29 cellular contexts compared by ENCODE assay signal in genomic region chr7:144903201-144903600, GRCh38.
"Had no signal": no experiment of that assay in that cellular context is flagged by ENCODE, and none has a peak within 500 bp of the region (broad histone marks: within the 10 kb centered on the region; RNA-seq: fewer than 3 reads in every experiment).

No MANE protein-coding gene starts in this region.

- H3K36me3 ChIP-seq: left ventricle myocardium inferior, ovary, stomach, thyroid gland, transverse colon, upper lobe of left lung had no signal

- H3K4me1 Mint-ChIP-seq: immature natural killer cell had no signal

- H3K27me3 Mint-ChIP-seq: progenitor cell of endocrine pancreas had no signal

- H3K36me3 Mint-ChIP-seq: immature natural killer cell; memory B cell; naive thymus-derived CD4-positive, alpha-beta T cell; natural killer cell treated with Interleukin-12 subunit alpha and Interleukin-12 subunit beta and Interleukin-15 and Interleukin-18, amount 100 ng/mL, for 72 hours; stimulated activated naive B cell treated with anti-CD40 and anti-IgM and Interleukin-4, amounts not matched to agents 10 μg/mL and 1 μg/mL and 100 μg/mL, for 72 hours had no signal

- FAIRE-seq: islet of Langerhans, kidney, urothelium cell line had no signal

- H3K4me1 ChIP-seq: left ventricle myocardium inferior, stomach, testis, thyroid gland had no signal

- H3K27ac ChIP-seq: left ventricle myocardium inferior, ovary, skin epidermis, stomach, testis, thyroid gland, transverse colon, upper lobe of left lung had no signal

- H3K27me3 ChIP-seq: ovary, stomach, testis, thyroid gland, transverse colon, upper lobe of left lung had no signal

- H3K9me3 Mint-ChIP-seq: immature natural killer cell; natural killer cell treated with Interleukin-12 subunit alpha and Interleukin-12 subunit beta and Interleukin-15 and Interleukin-18, amount 100 ng/mL, for 72 hours had no signal

- DNase-seq: hippocampal formation; immature natural killer cell; kidney; left ventricle myocardium inferior; midbrain; mucosa of descending colon; naive thymus-derived CD4-positive, alpha-beta T cell; ovary; retina; right cardiac atrium; stimulated activated CD4-positive, alpha-beta T cell treated with anti-CD3 and anti-CD28 coated beads, Interleukin-12 subunit alpha, Interleukin-12 subunit beta, amount 100 ng/mL, for 4 hours; stimulated activated CD4-positive, alpha-beta T cell treated with anti-CD3 and anti-CD28 coated beads, Interleukin-15, amount 100 ng/mL, for 24 hours; stimulated activated CD4-positive, alpha-beta T cell treated with anti-CD3 and anti-CD28 coated beads, Interleukin-2, amount 100 ng/mL, for 24 hours; stimulated activated CD4-positive, alpha-beta T cell treated with anti-CD3 and anti-CD28 coated beads, Interleukin-4, amount 100 ng/mL, for 1 hour; stimulated activated naive B cell treated with anti-CD40 and anti-IgM and Interleukin-4, amounts not matched to agents 10 μg/mL and 1 μg/mL and 100 μg/mL, for 72 hours; stimulated activated naive CD8-positive, alpha-beta T cell treated with anti-CD3 and anti-CD28 coated beads, Interleukin-15, Interleukin-2, amounts not matched to agents 100 U/mL and 50 U/mL, for 24 hours; stomach; testis; thyroid gland; transverse colon; upper lobe of left lung had no signal

- H3K4me3 ChIP-seq: left ventricle myocardium inferior, lung, mucosa of descending colon, ovary, skin epidermis, stomach, testis, thyroid gland, transverse colon, upper lobe of left lung had no signal

- H3K4me3 Mint-ChIP-seq: immature natural killer cell; memory B cell; naive thymus-derived CD4-positive, alpha-beta T cell; natural killer cell treated with Interleukin-12 subunit alpha and Interleukin-12 subunit beta and Interleukin-15 and Interleukin-18, amount 100 ng/mL, for 72 hours; stimulated activated naive B cell treated with anti-CD40 and anti-IgM and Interleukin-4, amounts not matched to agents 10 μg/mL and 1 μg/mL and 100 μg/mL, for 72 hours had no signal

- ATAC-seq: mucosa of descending colon; naive thymus-derived CD4-positive, alpha-beta T cell; natural killer cell treated with Interleukin-12 subunit alpha and Interleukin-12 subunit beta and Interleukin-15 and Interleukin-18, amount 100 ng/mL, for 72 hours; right cardiac atrium; sciatic nerve; stimulated activated naive B cell treated with anti-CD40 and anti-IgM and Interleukin-4, amounts not matched to agents 10 μg/mL and 1 μg/mL and 100 μg/mL, for 72 hours; stimulated activated naive CD8-positive, alpha-beta T cell treated with anti-CD3 and anti-CD28 coated beads, Interleukin-15, Interleukin-2, amounts not matched to agents 100 U/mL and 50 U/mL, for 24 hours had no signal

- H3K27ac Mint-ChIP-seq: immature natural killer cell; memory B cell; naive thymus-derived CD4-positive, alpha-beta T cell; natural killer cell treated with Interleukin-12 subunit alpha and Interleukin-12 subunit beta and Interleukin-15 and Interleukin-18, amount 100 ng/mL, for 72 hours; progenitor cell of endocrine pancreas; stimulated activated naive B cell treated with anti-CD40 and anti-IgM and Interleukin-4, amounts not matched to agents 10 μg/mL and 1 μg/mL and 100 μg/mL, for 72 hours had no signal

- H3K9me3 ChIP-seq: left ventricle myocardium inferior, mucosa of descending colon, ovary, stomach, testis, thyroid gland, transverse colon, upper lobe of left lung had no signal
